Comparison of ENCODE assay signal across 22 cellular contexts in the genomic region with DNA sequence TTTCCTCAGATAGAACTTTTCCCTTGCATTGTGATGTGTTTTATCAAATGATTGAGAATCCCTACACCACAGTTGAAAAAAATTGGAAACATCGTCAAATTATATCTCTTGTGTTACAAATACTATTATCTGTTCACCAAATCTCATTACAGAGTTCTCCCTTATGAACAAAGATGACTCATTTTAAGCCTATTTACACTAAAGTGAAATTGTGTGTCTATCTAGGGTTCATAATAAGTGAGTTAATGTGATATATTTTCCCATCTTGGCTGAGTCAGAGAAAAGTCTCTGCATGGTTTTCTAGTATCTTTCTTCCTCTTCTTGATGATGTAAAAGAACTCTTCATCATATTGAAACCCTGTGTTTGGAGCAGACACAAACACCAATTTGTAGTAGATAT.
"Had no signal": no experiment of that assay in that cellular context is flagged by ENCODE, and none has a peak within 500 bp of the region (broad histone marks: within the 10 kb centered on the region; RNA-seq: fewer than 3 reads in every experiment).

No MANE protein-coding gene starts in this region.

- H3K4me3 ChIP-seq: coronary artery, gastroesophageal sphincter, heart left ventricle, hepatocyte, left lung, neural progenitor cell, right lobe of liver, thoracic aorta, tibial nerve, upper lobe of left lung had no signal

- H3K79me2 ChIP-seq: hepatocyte, parathyroid adenoma had no signal

- H3K9ac ChIP-seq: neural progenitor cell, parathyroid adenoma had no signal

- H2AFZ ChIP-seq: hepatocyte, neural progenitor cell, parathyroid adenoma had no signal

- H3K9me3 ChIP-seq: gastroesophageal sphincter, left lung, right lobe of liver, thoracic aorta, tibial nerve, upper lobe of left lung had no signal

- H3K27ac ChIP-seq: coronary artery, foreskin keratinocyte, gastroesophageal sphincter, heart left ventricle, hepatocyte, left lung, neural progenitor cell, parathyroid adenoma, right lobe of liver, thoracic aorta, tibial nerve, upper lobe of left lung had no signal

- H3K4me1 ChIP-seq: foreskin keratinocyte, gastroesophageal sphincter, heart left ventricle, left lung, neural progenitor cell, parathyroid adenoma, right lobe of liver, tibial nerve, upper lobe of left lung had no signal

- ATAC-seq: effector memory CD8-positive, alpha-beta T cell; foreskin keratinocyte; gastroesophageal sphincter; heart left ventricle; left cardiac atrium; left lung; naive thymus-derived CD4-positive, alpha-beta T cell; right lobe of liver; stimulated activated naive B cell treated with anti-CD40 and anti-IgM and Interleukin-4, amounts not matched to agents 10 μg/mL and 1 μg/mL and 100 μg/mL, for 72 hours had no signal

- H3K4me2 ChIP-seq: hepatocyte, neural progenitor cell had no signal

- H3K27me3 ChIP-seq: foreskin keratinocyte, gastroesophageal sphincter, heart left ventricle, hepatocyte, left lung, neural progenitor cell, right lobe of liver, tibial nerve, upper lobe of left lung had no signal

- H3K36me3 ChIP-seq: gastroesophageal sphincter, heart left ventricle, left lung, neural progenitor cell, right lobe of liver, thoracic aorta, tibial nerve, upper lobe of left lung had no signal

- DNase-seq: dermis blood vessel endothelial cell; effector memory CD8-positive, alpha-beta T cell; heart left ventricle; left cardiac atrium; left lung; mesendoderm; midbrain; naive thymus-derived CD4-positive, alpha-beta T cell; right lobe of liver; small intestine; stimulated activated CD4-positive, alpha-beta T cell treated with anti-CD3 and anti-CD28 coated beads, Interleukin-15, amount 100 ng/mL, for 24 hours; stimulated activated CD4-positive, alpha-beta T cell treated with anti-CD3 and anti-CD28 coated beads, Interleukin-2, amount 100 ng/mL, for 48 hours; stimulated activated naive B cell treated with anti-CD40 and anti-IgM and Interleukin-4, amounts not matched to agents 10 μg/mL and 1 μg/mL and 100 μg/mL, for 72 hours; upper lobe of left lung had no signal
